ENCODE assay signal across 33 cellular contexts in the genomic region with DNA sequence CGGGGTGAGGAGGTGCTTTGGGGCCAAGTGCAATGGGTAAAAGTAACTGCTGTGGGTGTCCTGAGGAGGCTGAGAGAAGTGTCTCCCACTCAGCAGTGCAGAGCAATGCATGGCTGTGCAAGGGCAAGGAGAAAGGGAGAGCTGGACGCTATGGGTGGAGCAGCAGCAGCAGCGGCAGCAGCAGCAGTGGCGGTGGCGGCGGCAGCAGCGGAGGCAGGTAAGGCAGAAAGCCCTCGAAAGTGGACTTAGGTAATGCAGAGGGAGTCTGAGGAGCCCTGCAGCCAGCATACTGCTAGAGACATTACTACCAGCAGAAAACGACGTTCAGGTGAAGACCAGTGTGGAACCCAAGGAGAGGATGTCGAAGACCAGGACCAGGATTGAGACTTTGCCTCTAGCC.
"Had no signal": no experiment of that assay in that cellular context is flagged by ENCODE, and none has a peak within 500 bp of the region (broad histone marks: within the 10 kb centered on the region; RNA-seq: fewer than 3 reads in every experiment).

No MANE protein-coding gene starts in this region.

- H3K9me3 Mint-ChIP-seq: activated B cell treated with CpG ODN at 0.5 μM for 24 hours; activated CD4-positive, alpha-beta memory T cell treated with anti-CD3 and anti-CD28 coated beads for 36 hours; activated CD4-positive, alpha-beta T cell treated with anti-CD3 and anti-CD28 coated beads, Interleukin-2, amount 10 ng/mL, durations not matched to agents 24 days and 14 days; activated CD8-positive, alpha-beta T cell treated with anti-CD3 and anti-CD28 coated beads for 36 hours; activated naive CD4-positive, alpha-beta T cell treated with anti-CD3 and anti-CD28 coated beads, Interleukin-2, amount 10 ng/mL, durations not matched to agents 7 days and 5 days; activated naive CD4-positive, alpha-beta T cell treated with anti-CD3 and anti-CD28 coated beads, Interleukin-2, amount 50 U/mL, for 72 hours; activated T-cell treated with anti-CD3 and anti-CD28 coated beads, Interleukin-2, amount 50 U/mL, for 4 hours; activated T-cell treated with anti-CD3 and anti-CD28 coated beads, Interleukin-2, amount 50 U/mL, for 72 hours; activated T-helper 1 cell treated with anti-CD3 and anti-CD28 coated beads, Interleukin-12 subunit alpha, Interleukin-12 subunit beta, Interleukin-2, Interleukin-4 antibody, amounts not matched to agents 30 ng/mL and 10 ng/mL and 1 ng/mL, durations not matched to agents 14 hours and 24 hours and 36 hours; activated T-helper 17 cell treated with anti-CD3 and anti-CD28 coated beads, Interleukin-2, amount 50 U/mL, for 72 hours; brain; central memory CD8-positive, alpha-beta T cell; T-cell; T-helper 2 cell treated with Interferon-gamma antibody and Interleukin-4, amounts not matched to agents 5 μg/mL and 100 μg/mL, for 36 hours had no signal

- H3K27ac ChIP-seq: ascending aorta, cardiac muscle cell, VCaP had no signal

- H3K4me1 ChIP-seq: ascending aorta had no signal

- H3K27me3 ChIP-seq: ascending aorta, cardiac muscle cell had no signal

- H3K4me3 Mint-ChIP-seq: activated B cell treated with CpG ODN at 0.5 μM for 24 hours; activated CD4-positive, alpha-beta memory T cell treated with anti-CD3 and anti-CD28 coated beads for 36 hours; activated CD4-positive, alpha-beta T cell treated with anti-CD3 and anti-CD28 coated beads, Interleukin-2, amount 10 ng/mL, durations not matched to agents 24 days and 14 days; activated CD8-positive, alpha-beta T cell treated with anti-CD3 and anti-CD28 coated beads for 36 hours; activated naive CD4-positive, alpha-beta T cell treated with anti-CD3 and anti-CD28 coated beads, Interleukin-2, amount 10 ng/mL, durations not matched to agents 7 days and 5 days; activated T-cell treated with anti-CD3 and anti-CD28 coated beads, Interleukin-2, amount 50 U/mL, for 4 hours; activated T-cell treated with anti-CD3 and anti-CD28 coated beads, Interleukin-2, amount 50 U/mL, for 72 hours; activated T-helper 1 cell treated with anti-CD3 and anti-CD28 coated beads, Interleukin-12 subunit alpha, Interleukin-12 subunit beta, Interleukin-2, Interleukin-4 antibody, amounts not matched to agents 30 ng/mL and 10 ng/mL and 1 ng/mL, durations not matched to agents 14 hours and 24 hours and 36 hours; activated T-helper 17 cell treated with anti-CD3 and anti-CD28 coated beads, Interleukin-2, amount 50 U/mL, for 72 hours; brain; central memory CD8-positive, alpha-beta T cell; T-cell; T-helper 2 cell treated with Interferon-gamma antibody and Interleukin-4, amounts not matched to agents 5 μg/mL and 100 μg/mL, for 36 hours had no signal

- ATAC-seq: activated CD8-positive, alpha-beta T cell treated with anti-CD3 and anti-CD28 coated beads for 36 hours; activated naive CD4-positive, alpha-beta T cell treated with anti-CD3 and anti-CD28 coated beads, Interleukin-2, amount 50 U/mL, for 72 hours; activated T-cell treated with anti-CD3 and anti-CD28 coated beads, Interleukin-2, amount 50 U/mL, for 4 hours; activated T-cell treated with anti-CD3 and anti-CD28 coated beads, Interleukin-2, amount 50 U/mL, for 72 hours; activated T-helper 17 cell treated with anti-CD3 and anti-CD28 coated beads, Interleukin-2, amount 50 U/mL, for 72 hours; T-cell had no signal

- H3K4me1 Mint-ChIP-seq: activated B cell treated with CpG ODN at 0.5 μM for 24 hours had no signal

- DNase-seq: activated B cell treated with CpG ODN at 0.5 μM for 24 hours; activated CD4-positive, alpha-beta memory T cell treated with anti-CD3 and anti-CD28 coated beads for 36 hours; activated CD4-positive, alpha-beta T cell treated with anti-CD3 and anti-CD28 coated beads for 4 hours; activated CD4-positive, alpha-beta T cell treated with anti-CD3 and anti-CD28 coated beads, Interleukin-2, amount 10 ng/mL, durations not matched to agents 24 days and 14 days; activated CD4-positive, alpha-beta T cell treated with anti-CD3 and anti-CD28 coated beads, Interleukin-2, amount 50 U/mL, for 1 hour; activated CD4-positive, alpha-beta T cell treated with anti-CD3 and anti-CD28 coated beads, Interleukin-2, amount 50 U/mL, for 4 hours; activated CD4-positive, CD25-positive, alpha-beta regulatory T cell treated with anti-CD3 and anti-CD28 coated beads, Interleukin-2, amount 50 U/mL, for 72 hours; activated CD8-positive, alpha-beta memory T cell treated with anti-CD3 and anti-CD28 coated beads, Interleukin-2, amount 50 U/mL, for 4 hours; activated CD8-positive, alpha-beta T cell treated with anti-CD3 and anti-CD28 coated beads for 36 hours; activated effector memory CD4-positive, alpha-beta T cell treated with anti-CD3 and anti-CD28 coated beads, Interleukin-2, amount 50 U/mL, for 16 hours; activated gamma-delta T cell treated with Interleukin-2 at 50 U/mL for 16 hours; activated naive CD4-positive, alpha-beta T cell; activated naive CD4-positive, alpha-beta T cell treated with anti-CD3 and anti-CD28 coated beads, Interleukin-2, amount 10 ng/mL, durations not matched to agents 7 days and 5 days; activated T-cell treated with anti-CD3 and anti-CD28 coated beads for 4 hours; activated T-cell treated with anti-CD3 and anti-CD28 coated beads, Interleukin-2, amount 50 U/mL, for 1 hour; activated T-cell treated with anti-CD3 and anti-CD28 coated beads, Interleukin-2, amount 50 U/mL, for 4 hours; activated T-cell treated with anti-CD3 and anti-CD28 coated beads, Interleukin-2, amount 50 U/mL, for 72 hours; amygdala; anterior cingulate cortex; caudate nucleus; cerebellar nuclear complex; T-cell; T-helper 2 cell; T-helper 9 cell had no signal

- H3K4me3 ChIP-seq: ascending aorta, cardiac muscle cell had no signal

- H3K9me3 ChIP-seq: ascending aorta had no signal

- H3K27me3 Mint-ChIP-seq: activated B cell treated with CpG ODN at 0.5 μM for 24 hours; activated CD4-positive, alpha-beta memory T cell treated with anti-CD3 and anti-CD28 coated beads for 36 hours; activated CD4-positive, alpha-beta T cell treated with anti-CD3 and anti-CD28 coated beads, Interleukin-2, amount 10 ng/mL, durations not matched to agents 24 days and 14 days; activated CD8-positive, alpha-beta T cell treated with anti-CD3 and anti-CD28 coated beads for 36 hours; activated naive CD4-positive, alpha-beta T cell treated with anti-CD3 and anti-CD28 coated beads, Interleukin-2, amount 10 ng/mL, durations not matched to agents 7 days and 5 days; activated T-helper 17 cell treated with anti-CD3 and anti-CD28 coated beads, Interleukin-2, amount 50 U/mL, for 72 hours; brain; central memory CD8-positive, alpha-beta T cell had no signal

- H3K27ac Mint-ChIP-seq: activated B cell treated with CpG ODN at 0.5 μM for 24 hours; activated CD4-positive, alpha-beta memory T cell treated with anti-CD3 and anti-CD28 coated beads for 36 hours; activated CD4-positive, alpha-beta T cell treated with anti-CD3 and anti-CD28 coated beads, Interleukin-2, amount 10 ng/mL, durations not matched to agents 24 days and 14 days; activated CD8-positive, alpha-beta T cell treated with anti-CD3 and anti-CD28 coated beads for 36 hours; activated T-cell treated with anti-CD3 and anti-CD28 coated beads, Interleukin-2, amount 50 U/mL, for 72 hours; activated T-helper 1 cell treated with anti-CD3 and anti-CD28 coated beads, Interleukin-12 subunit alpha, Interleukin-12 subunit beta, Interleukin-2, Interleukin-4 antibody, amounts not matched to agents 30 ng/mL and 10 ng/mL and 1 ng/mL, durations not matched to agents 14 hours and 24 hours and 36 hours; activated T-helper 17 cell treated with anti-CD3 and anti-CD28 coated beads, Interleukin-2, amount 50 U/mL, for 72 hours; brain; T-helper 2 cell treated with Interferon-gamma antibody and Interleukin-4, amounts not matched to agents 5 μg/mL and 100 μg/mL, for 36 hours had no signal
